Comparison of ENCODE assay signal across 15 cellular contexts in the genomic region with DNA sequence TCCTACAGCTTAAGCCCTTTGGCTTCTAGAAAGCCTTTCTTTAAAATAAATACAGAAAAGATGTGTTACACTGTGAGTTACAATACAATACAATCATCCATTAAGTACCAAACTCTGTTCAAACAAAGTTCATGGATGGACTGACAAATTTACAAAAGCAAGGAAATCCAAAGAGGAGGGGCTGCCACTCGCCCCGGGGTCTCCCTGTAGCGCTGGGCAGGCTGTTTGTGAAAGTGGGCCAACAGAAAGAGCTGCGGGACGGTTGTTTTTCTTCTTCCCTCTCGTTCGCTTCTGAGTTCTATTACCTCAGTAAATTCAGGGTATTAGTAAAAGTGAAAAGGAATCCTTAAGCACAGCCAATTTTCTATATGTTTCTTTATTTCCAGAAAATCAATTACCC. TPM values are rescaled to one million over a fixed set of nuclear protein-coding genes. Genes with fewer than 3 reads are reported as not detected.
DNase-seq lines count a peak whose midpoint lies in the region; FAIRE-seq and TF ChIP-seq lines count a peak whose summit lies in the region.
"Had no signal": no experiment of that assay in that cellular context is flagged by ENCODE, and none has a peak within 500 bp of the region (broad histone marks: within the 10 kb centered on the region; RNA-seq: fewer than 3 reads in every experiment).

No MANE protein-coding gene starts in this region.

- H3K4me2 ChIP-seq in fibroblast of lung (ENCODE audit: extremely low read depth, insufficient read depth, low read length) = no peak overlapping the region

- H4K20me1 ChIP-seq in fibroblast of lung (ENCODE audit: control insufficient read depth, extremely low read depth, insufficient read depth, low read length) = no peaks in the 10 kb centered on the region

- no peaks in the 10 kb centered on the region for H3K79me2 ChIP-seq in fibroblast of lung (ENCODE audit: control insufficient read depth, insufficient read depth, low read length)

- H3K27me3 ChIP-seq in fibroblast of lung (ENCODE audit: control insufficient read depth, insufficient read depth, low read length) (no peaks in the 10 kb centered on the region), neuron (ENCODE audit: insufficient read depth, low read length) (no peaks in the 10 kb centered on the region), ascending aorta (no peaks in the 10 kb centered on the region), BE2C (no peaks in the 10 kb centered on the region)
- no peaks in the 10 kb centered on the region for H3K27me3 ChIP-seq in CD4-positive, alpha-beta memory T cell (ENCODE audit: insufficient read depth, low read length)

- H3K4me1 Mint-ChIP-seq in CD4-positive, alpha-beta memory T cell = no peaks in the 10 kb centered on the region

- no peak overlapping the region for H3K27ac ChIP-seq in fibroblast of lung (ENCODE audit: insufficient read depth, low read length)
- no peak overlapping the region for H3K27ac ChIP-seq in CD4-positive, alpha-beta memory T cell (ENCODE audit: low read depth, low read length)
- H3K27ac ChIP-seq in ascending aorta = peak overlapping the region in 1 of 2 donors; percentile 8

- H2AFZ ChIP-seq in fibroblast of lung (ENCODE audit: low read length) = peak overlapping the region; percentile 17
- peak overlapping the region; percentile 86 for H2AFZ ChIP-seq in neuron (ENCODE audit: low read depth, low read length)

- no peak for TF ChIP-seq POLR2A in NB4 (IDR thresholded peaks at IDR 0.05; ENCODE audit: extremely low read depth, insufficient read length)

- H3K36me3 ChIP-seq in fibroblast of lung (ENCODE audit: control insufficient read depth, insufficient read depth, low read length) = no peaks in the 10 kb centered on the region
- H3K36me3 ChIP-seq in neuron (ENCODE audit: insufficient read depth, low read length) = no peaks in the 10 kb centered on the region
- H3K36me3 ChIP-seq in CD4-positive, alpha-beta memory T cell (ENCODE audit: insufficient read depth, low read length) = no peaks in the 10 kb centered on the region
- no peaks in the 10 kb centered on the region for H3K36me3 ChIP-seq in ascending aorta
- no peaks in the 10 kb centered on the region for H3K36me3 ChIP-seq in BE2C
- H3K36me3 ChIP-seq: HAP-1 had no signal

- H3K9me3 ChIP-seq in fibroblast of lung (ENCODE audit: control insufficient read depth, insufficient read depth, low read depth, low read length) = no peaks in the 10 kb centered on the region
- no peaks in the 10 kb centered on the region for H3K9me3 ChIP-seq in neuron (ENCODE audit: low read length)
- H3K9me3 ChIP-seq in CD4-positive, alpha-beta memory T cell (ENCODE audit: control insufficient read depth in 1 of 2, low read length in 2 of 2) = no peaks in the 10 kb centered on the region
- H3K9me3 ChIP-seq in ascending aorta = no peaks in the 10 kb centered on the region
- H3K9me3 ChIP-seq in BE2C = no peaks in the 10 kb centered on the region
- H3K9me3 ChIP-seq: Caco-2, HAP-1 had no signal

- DNase-seq in D721Med (ENCODE audit: insufficient read length, low spot score) (no peak), NB4 (ENCODE audit: low read depth) (peak; percentile 68), fibroblast of lung (ENCODE audit: low read depth in 2 of 2) (no peak), amniotic stem cell (lab: John Stamatoyannopoulos, UW) (no peak), ascending aorta (ENCODE audit: low spot score in 2 of 2) (no peak), BE2C (no peak)
- no peak for DNase-seq in CD4-positive, alpha-beta memory T cell
- DNase-seq: Caco-2, DMS53, KBM-7, NCI-H1092 treated with DMSO at 0.1 percent for 48 hours, NCI-H2081 treated with DMSO at 0.1 percent for 48 hours, NCI-H524 had no signal

- FAIRE-seq in D721Med (lab: Jason Lieb, UNC) = peak; percentile 84

- no peaks in the 10 kb centered on the region for H3K36me3 Mint-ChIP-seq in CD4-positive, alpha-beta memory T cell

- TF ChIP-seq CTCF in D721Med (IDR thresholded peaks at IDR 0.05; ENCODE audit: insufficient read depth, missing control alignments) = no peak
- no peak for TF ChIP-seq CTCF in NB4 (IDR thresholded peaks at IDR 0.05; ENCODE audit: low read depth, low read length)
- no peak for TF ChIP-seq CTCF in fibroblast of lung (conservative IDR thresholded peaks at IDR 0.05 in 1 of 2, IDR thresholded peaks at IDR 0.05 in 1 of 2; ENCODE audit: low read depth in 1 of 2, low read length in 2 of 2)
- TF ChIP-seq CTCF in ascending aorta (IDR thresholded peaks at IDR 0.05) = no peak
- TF ChIP-seq CTCF in BE2C (IDR thresholded peaks at IDR 0.05; ENCODE audit: low read depth, low read length) = no peak

- POLR2A ChIA-PET in CD4-positive, alpha-beta memory T cell (lab: Charles Lee; ENCODE audit: partially characterized antibody) = no interaction called here

- peak overlapping the region; percentile 14 for H3K4me3 ChIP-seq in NB4 (ENCODE audit: low read depth, low read length)
- H3K4me3 ChIP-seq in fibroblast of lung (replicated peaks in 1 of 4; ENCODE audit: control extremely low read depth in 1 of 4, insufficient read depth in 1 of 4, low read depth in 3 of 4, low read length in 4 of 4) = no peak overlapping the region
- H3K4me3 ChIP-seq in neuron (ENCODE audit: low read length) = peak overlapping the region; percentile 47
- H3K4me3 ChIP-seq in CD4-positive, alpha-beta memory T cell (ENCODE audit: low read length in 2 of 2) = no peak overlapping the region
- no peak overlapping the region for H3K4me3 ChIP-seq in ascending aorta
- no peak overlapping the region for H3K4me3 ChIP-seq in BE2C (ENCODE audit: low read depth, low read length)
- H3K4me3 ChIP-seq: HAP-1 had no signal

- H3K9ac ChIP-seq in fibroblast of lung (ENCODE audit: insufficient read depth, low read length) = no peak overlapping the region

- intact Hi-C loops in CD4-positive, alpha-beta memory T cell (cut with micrococcal nuclease) = no loop called here
- intact Hi-C loops in ascending aorta (cut with DNase I) = no loop called here

- no peak overlapping the region for H3K27ac Mint-ChIP-seq in CD4-positive, alpha-beta memory T cell

- CTCF ChIA-PET in CD4-positive, alpha-beta memory T cell (lab: Charles Lee; ENCODE audit: partially characterized antibody) = no interaction called here

- H3K4me1 ChIP-seq in fibroblast of lung (ENCODE audit: control insufficient read depth, extremely low read depth, insufficient read depth, low read length) = no peaks in the 10 kb centered on the region
- peaks cover 6% of the 10 kb centered on the region for H3K4me1 ChIP-seq in neuron (ENCODE audit: insufficient read depth, low read length)
- H3K4me1 ChIP-seq in CD4-positive, alpha-beta memory T cell (ENCODE audit: insufficient read depth, low read length) = no peaks in the 10 kb centered on the region
- H3K4me1 ChIP-seq in ascending aorta = no peaks in the 10 kb centered on the region
- H3K4me1 ChIP-seq in BE2C = no peaks in the 10 kb centered on the region
- H3K4me1 ChIP-seq: HAP-1 had no signal

- H3K27me3 Mint-ChIP-seq in CD4-positive, alpha-beta memory T cell = peaks cover 1 to 8% of the 10 kb centered on the region in 2 donors

- no peak overlapping the region for H3K4me3 Mint-ChIP-seq in CD4-positive, alpha-beta memory T cell

- no peaks in the 10 kb centered on the region for H3K9me3 Mint-ChIP-seq in CD4-positive, alpha-beta memory T cell

RNA-seq across cellular contexts. Expression of gene ZNF516, which starts 9.0 kb away (rescaled TPM):
- 28.0 and 32.7 TPM in 2 replicates for total RNA-seq in fibroblast of lung
- 7.9 and 12.0 TPM in 2 replicates for polyA plus RNA-seq in fibroblast of lung
- 12.1 and 15.4 TPM in 2 replicates for polyA plus RNA-seq in fibroblast of lung (2012)
- 12.6 and 13.6 TPM in 2 replicates for polyA minus RNA-seq in fibroblast of lung (ENCODE audit: low replicate concordance)
- total RNA-seq in CD4-positive, alpha-beta memory T cell = 1 to 10 TPM; 7.7 to 9.9 TPM
- polyA plus RNA-seq in CD4-positive, alpha-beta memory T cell = 1 to 10 TPM in 1 of 2 donors, under 1 TPM in 1; 0.25 to 2.2 TPM
- total RNA-seq in ascending aorta = 21.6 TPM
- polyA plus RNA-seq in BE2C (2012; ENCODE audit: insufficient read depth, insufficient read length, low read depth) = 11.1 TPM

Comparison
In these comparisons a context has a peak if more than half of its experiments do, and no peak if none do; other contexts are left out.
1. H3K4me3 ChIP-seq: peak in NB4 (single experiment) and neuron (single experiment); none in fibroblast of lung (0 of 4), CD4-positive, alpha-beta memory T cell (0 of 2), ascending aorta (0 of 2) and BE2C (single experiment).